ENCODE assay signal across 24 cellular contexts in genomic region chrX:119982145-119982544, GRCh38.
"Had no signal": no experiment of that assay in that cellular context is flagged by ENCODE, and none has a peak within 500 bp of the region (broad histone marks: within the 10 kb centered on the region; RNA-seq: fewer than 3 reads in every experiment).

No MANE protein-coding gene starts in this region.

- ATAC-seq: lower lobe of right lung; naive thymus-derived CD8-positive, alpha-beta T cell; right cardiac atrium; sciatic nerve; stimulated activated naive CD8-positive, alpha-beta T cell treated with anti-CD3 and anti-CD28 coated beads, Interleukin-15, Interleukin-2, amounts not matched to agents 100 U/mL and 50 U/mL, for 24 hours had no signal

- H3K4me3 ChIP-seq: left lung, lower lobe of right lung, pancreas, prostate gland, skin epidermis, stomach, testis, thyroid gland, transverse colon, upper lobe of left lung, vagina had no signal

- H3K27ac ChIP-seq: left lung, lower lobe of right lung, pancreas, prostate gland, skin epidermis, stomach, testis, thyroid gland, transverse colon, upper lobe of left lung, vagina had no signal

- H3K36me3 ChIP-seq: left lung, lower lobe of right lung, pancreas, prostate gland, stomach, thyroid gland, transverse colon, upper lobe of left lung, vagina had no signal

- H3K4me1 ChIP-seq: left lung, lower lobe of right lung, prostate gland, stomach, testis, thyroid gland, transverse colon, upper lobe of left lung, vagina had no signal

- H3K9me3 ChIP-seq: left lung, lower lobe of right lung, pancreas, prostate gland, stomach, testis, thyroid gland, transverse colon, upper lobe of left lung, vagina had no signal

- H3K27me3 ChIP-seq: testis, thyroid gland, transverse colon, upper lobe of left lung, vagina had no signal

- DNase-seq: immature natural killer cell; kidney; left lung; lower lobe of right lung; naive thymus-derived CD8-positive, alpha-beta T cell; nucleus accumbens; posterior cingulate gyrus; retina; right cardiac atrium; stimulated activated CD4-positive, alpha-beta T cell treated with anti-CD3 and anti-CD28 coated beads, Interleukin-12 subunit alpha, Interleukin-12 subunit beta, amount 100 ng/mL, for 4 hours; stimulated activated CD4-positive, alpha-beta T cell treated with anti-CD3 and anti-CD28 coated beads, Interleukin-2, amount 100 ng/mL, for 24 hours; stimulated activated CD4-positive, alpha-beta T cell treated with anti-CD3 and anti-CD28 coated beads, Interleukin-4, amount 100 ng/mL, for 1 hour; stimulated activated naive B cell treated with anti-CD40 and anti-IgM and Interleukin-4, amounts not matched to agents 10 μg/mL and 1 μg/mL and 100 μg/mL, for 72 hours; stomach; transverse colon; upper lobe of left lung had no signal
